Comparison of ENCODE assay signal across 20 cellular contexts in the genomic region with DNA sequence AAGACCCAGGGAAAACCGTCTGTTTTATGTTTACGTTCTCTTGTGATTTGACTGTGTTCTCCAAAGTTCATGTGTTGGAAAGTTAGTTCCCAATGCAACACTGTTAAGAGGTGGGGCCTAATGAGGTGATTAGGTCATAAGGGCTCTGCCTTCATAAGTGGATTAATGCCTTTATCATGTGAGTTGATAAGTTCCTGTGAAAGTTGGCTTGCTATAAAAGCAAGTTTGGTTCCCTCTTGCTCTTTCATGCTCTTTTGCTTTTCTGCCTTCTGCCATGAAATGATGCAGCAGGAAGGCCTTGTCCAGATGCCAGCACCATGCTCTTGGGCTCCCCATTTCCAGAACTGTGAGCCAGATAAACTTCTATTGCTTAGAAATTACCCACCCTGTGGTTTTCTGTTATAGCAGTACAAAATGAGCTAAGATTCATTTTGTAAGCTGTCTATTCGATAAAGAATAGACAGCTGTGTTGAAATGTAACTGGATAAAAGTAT. TPM values are rescaled to one million over a fixed set of nuclear protein-coding genes. Genes with fewer than 3 reads are reported as not detected.
DNase-seq lines count a peak whose midpoint lies in the region; ATAC-seq and TF ChIP-seq lines count a peak whose summit lies in the region.
"Had no signal": no experiment of that assay in that cellular context is flagged by ENCODE, and none has a peak within 500 bp of the region (broad histone marks: within the 10 kb centered on the region; RNA-seq: fewer than 3 reads in every experiment).

No MANE protein-coding gene starts in this region.

- H3K79me2 ChIP-seq in OCI-LY3 (ENCODE audit: low read length), result peaks cover 29% of the 10 kb centered on the region

- H3K27me3 ChIP-seq in left ventricle myocardium inferior (ENCODE audit: low read depth), result no peaks in the 10 kb centered on the region
- no peaks in the 10 kb centered on the region for H3K27me3 ChIP-seq in OCI-LY3 (ENCODE audit: low read depth, low read length)
- no peaks in the 10 kb centered on the region for H3K27me3 ChIP-seq in esophagus squamous epithelium
- H3K27me3 ChIP-seq: breast epithelium, esophagus muscularis mucosa had no signal

- intact Hi-C loops in Right ventricle myocardium inferior (cut with DNase I) (no loop called here), left ventricle myocardium inferior (cut with micrococcal nuclease) (no loop called here), esophagus squamous epithelium (cut with DNase I) (no loop called here)

- H3K4me3 ChIP-seq in left ventricle myocardium inferior (no peak overlapping the region), OCI-LY3 (ENCODE audit: low read length) (peak overlapping the region; percentile 47), esophagus squamous epithelium (no peak overlapping the region)
- H3K4me3 ChIP-seq: breast epithelium, esophagus muscularis mucosa, SK-N-MC had no signal

- WGBS in esophagus squamous epithelium, 2 donors, result 57 to 72% methylated on average over 3 of the region's 3 CpGs

- no peak for TF ChIP-seq POLR2A in esophagus squamous epithelium (IDR thresholded peaks at IDR 0.05)

- H3K4me2 ChIP-seq in OCI-LY3 (ENCODE audit: low read length), result peak overlapping the region; percentile 60

- no peaks in the 10 kb centered on the region for H3K27me3 Mint-ChIP-seq in stimulated activated naive B cell treated with anti-CD40 and anti-IgM and Interleukin-4, amounts not matched to agents 10 μg/mL and 1 μg/mL and 100 μg/mL, for 72 hours
- H3K27me3 Mint-ChIP-seq in glutamatergic neuron (ENCODE audit: unreplicated experiment), result no peaks in the 10 kb centered on the region

- H3K27ac ChIP-seq in left ventricle myocardium inferior (replicated peaks) (no peak overlapping the region), OCI-LY3 (ENCODE audit: low read length) (peak overlapping the region; percentile 82), esophagus squamous epithelium (peak overlapping the region in 3 of 4 donors; percentile 50 to 69 (median 66))
- H3K27ac ChIP-seq: breast epithelium, esophagus muscularis mucosa, SK-N-MC had no signal

- H3K4me1 Mint-ChIP-seq in stimulated activated naive B cell treated with anti-CD40 and anti-IgM and Interleukin-4, amounts not matched to agents 10 μg/mL and 1 μg/mL and 100 μg/mL, for 72 hours, result peaks cover 27 to 50% of the 10 kb centered on the region in 2 donors
- H3K4me1 Mint-ChIP-seq in glutamatergic neuron (ENCODE audit: low read depth, unreplicated experiment), result no peaks in the 10 kb centered on the region

- H3K4me1 ChIP-seq in left ventricle myocardium inferior (peaks cover 43% of the 10 kb centered on the region), OCI-LY3 (ENCODE audit: low read length) (peaks cover 34% of the 10 kb centered on the region), esophagus squamous epithelium (peaks cover 0 to 21% (median 0%) of the 10 kb centered on the region in 3 donors)
- H3K4me1 ChIP-seq: breast epithelium had no signal

- peaks cover 13 to 14% of the 10 kb centered on the region in 2 donors for H3K36me3 Mint-ChIP-seq in stimulated activated naive B cell treated with anti-CD40 and anti-IgM and Interleukin-4, amounts not matched to agents 10 μg/mL and 1 μg/mL and 100 μg/mL, for 72 hours
- H3K36me3 Mint-ChIP-seq in glutamatergic neuron (ENCODE audit: unreplicated experiment), result no peaks in the 10 kb centered on the region

- DNase-seq in Right ventricle myocardium inferior (ENCODE audit: missing footprints) (no peak), left ventricle myocardium inferior (no peak), esophagus squamous epithelium (lab: John Stamatoyannopoulos, UW) (no peak), glutamatergic neuron (no peak), occipital lobe (lab: John Stamatoyannopoulos, UW) (no peak)
- no peak for DNase-seq in stimulated activated naive B cell treated with anti-CD40 and anti-IgM and Interleukin-4, amounts not matched to agents 10 μg/mL and 1 μg/mL and 100 μg/mL, for 72 hours
- DNase-seq: activated CD4-positive, alpha-beta T cell treated with anti-CD3 and anti-CD28 coated beads for 48 hours; activated T-cell treated with anti-CD3 and anti-CD28 coated beads, Interleukin-2, amount 50 U/mL, for 1 hour; dermis blood vessel endothelial cell; EL; NCI-H748 treated with DMSO at 0.1 percent for 48 hours; substantia nigra; T-helper 9 cell had no signal

- no peaks in the 10 kb centered on the region for H3K9me3 ChIP-seq in left ventricle myocardium inferior (replicated peaks)
- no peaks in the 10 kb centered on the region for H3K9me3 ChIP-seq in OCI-LY3 (ENCODE audit: insufficient read depth, low read length)
- H3K9me3 ChIP-seq in esophagus squamous epithelium, result no peaks in the 10 kb centered on the region
- H3K9me3 ChIP-seq: breast epithelium, esophagus muscularis mucosa had no signal

- peak; percentile 39 for ATAC-seq in Right ventricle myocardium inferior
- ATAC-seq in stimulated activated naive B cell treated with anti-CD40 and anti-IgM and Interleukin-4, amounts not matched to agents 10 μg/mL and 1 μg/mL and 100 μg/mL, for 72 hours (replicated peaks), result peak; percentile 31 to 45
- ATAC-seq in HG02588 (IDR thresholded peaks at IDR 0.05; ENCODE audit: unreplicated experiment), result no peak
- ATAC-seq: Panc1, sciatic nerve had no signal

- H3K4me3 Mint-ChIP-seq in stimulated activated naive B cell treated with anti-CD40 and anti-IgM and Interleukin-4, amounts not matched to agents 10 μg/mL and 1 μg/mL and 100 μg/mL, for 72 hours, result peak overlapping the region; percentile 63 to 69
- H3K4me3 Mint-ChIP-seq in glutamatergic neuron (ENCODE audit: unreplicated experiment), result no peak overlapping the region

- H2AFZ ChIP-seq in OCI-LY3 (ENCODE audit: low read depth, low read length), result no peak overlapping the region

- peak overlapping the region; percentile 38; the same call in 1 of the 2 replicates for H3K9ac ChIP-seq in OCI-LY3 (ENCODE audit: low read length)

- H3K9me3 Mint-ChIP-seq in stimulated activated naive B cell treated with anti-CD40 and anti-IgM and Interleukin-4, amounts not matched to agents 10 μg/mL and 1 μg/mL and 100 μg/mL, for 72 hours, result peaks cover 0 to 2% of the 10 kb centered on the region in 2 donors
- peaks cover 2% of the 10 kb centered on the region for H3K9me3 Mint-ChIP-seq in glutamatergic neuron (ENCODE audit: unreplicated experiment)

- TF ChIP-seq CTCF in left ventricle myocardium inferior (IDR thresholded peaks at IDR 0.05; ENCODE audit: borderline replicate concordance) (no peak), OCI-LY3 (IDR thresholded peaks at IDR 0.05; ENCODE audit: low read depth, low read length) (no peak), esophagus squamous epithelium (IDR thresholded peaks at IDR 0.05) (no peak), glutamatergic neuron (IDR thresholded peaks at IDR 0.05; ENCODE audit: partially characterized antibody, unreplicated experiment) (no peak)

- peak overlapping the region; percentile 27 for H3K27ac Mint-ChIP-seq in stimulated activated naive B cell treated with anti-CD40 and anti-IgM and Interleukin-4, amounts not matched to agents 10 μg/mL and 1 μg/mL and 100 μg/mL, for 72 hours
- no peak overlapping the region for H3K27ac Mint-ChIP-seq in glutamatergic neuron (ENCODE audit: unreplicated experiment)

- H4K20me1 ChIP-seq in OCI-LY3 (ENCODE audit: insufficient read depth, low read length), result no peaks in the 10 kb centered on the region

- H3K36me3 ChIP-seq in left ventricle myocardium inferior, result no peaks in the 10 kb centered on the region
- H3K36me3 ChIP-seq in OCI-LY3 (replicated peaks; ENCODE audit: low read depth, low read length), result peaks cover 13% of the 10 kb centered on the region
- H3K36me3 ChIP-seq in esophagus squamous epithelium, result peaks cover 0 to under 1% (median 0%) of the 10 kb centered on the region in 3 donors
- H3K36me3 ChIP-seq: breast epithelium, esophagus muscularis mucosa had no signal

RNA-seq across cellular contexts. Expression of a gene that starts 41.9 kb away (rescaled TPM):
- total RNA-seq in Right ventricle myocardium inferior, result 98.0 TPM
- 134 TPM for total RNA-seq in left ventricle myocardium inferior
- 10 to 100 TPM; 55.3 to 82.1 (median 72.9) TPM for total RNA-seq in esophagus squamous epithelium
- total RNA-seq in glutamatergic neuron (ENCODE audit: unreplicated experiment), result 11.2 TPM
- 44.9 TPM for total RNA-seq in occipital lobe
